ENCODE assay signal across 31 cellular contexts in genomic region chrX:153775293-153775595, GRCh38. TPM values are rescaled to one million over a fixed set of nuclear protein-coding genes. Genes with fewer than 3 reads are reported as not detected.
"Had no signal": no experiment of that assay in that cellular context is flagged by ENCODE, and none has a peak within 500 bp of the region (broad histone marks: within the 10 kb centered on the region; RNA-seq: fewer than 3 reads in every experiment).

No MANE protein-coding gene starts in this region.

- H3K36me3 Mint-ChIP-seq: activated naive CD4-positive, alpha-beta T cell treated with anti-CD3 and anti-CD28 coated beads, Interleukin-2, amount 10 ng/mL, durations not matched to agents 7 days and 5 days; stimulated activated memory B cell treated with anti-CD40 and anti-IgM and Interleukin-4, amounts not matched to agents 10 μg/mL and 1 μg/mL and 100 μg/mL, for 72 hours; type B pancreatic cell had no signal

- H3K27ac ChIP-seq: heart left ventricle, ovary, sigmoid colon, uterus had no signal

- H3K36me3 ChIP-seq: heart left ventricle, ovary, uterus had no signal

- H3K4me1 ChIP-seq: uterus had no signal

- H3K4me3 ChIP-seq: heart left ventricle, lung, mucosa of descending colon, ovary, sigmoid colon, uterus had no signal

- H3K4me1 Mint-ChIP-seq: activated naive CD4-positive, alpha-beta T cell treated with anti-CD3 and anti-CD28 coated beads, Interleukin-2, amount 10 ng/mL, durations not matched to agents 7 days and 5 days; endodermal cell had no signal

- H3K9me3 Mint-ChIP-seq: activated naive CD4-positive, alpha-beta T cell treated with anti-CD3 and anti-CD28 coated beads, Interleukin-2, amount 10 ng/mL, durations not matched to agents 7 days and 5 days; dendritic cell treated with granulocyte-macrophage colony-stimulating factor and Interleukin-4, amounts not matched to agents 40 ng/mL and 50 ng/mL, for 4 days; stimulated activated memory B cell treated with anti-CD40 and anti-IgM and Interleukin-4, amounts not matched to agents 10 μg/mL and 1 μg/mL and 100 μg/mL, for 72 hours; stimulated activated naive CD8-positive, alpha-beta T cell treated with anti-CD3 and anti-CD28 coated beads, Interleukin-15, amount 100 ng/mL, for 72 hours; T-helper 2 cell treated with Interferon-gamma antibody and Interleukin-4, amounts not matched to agents 5 μg/mL and 100 μg/mL, for 36 hours; type B pancreatic cell had no signal

- H3K27ac Mint-ChIP-seq: activated naive CD4-positive, alpha-beta T cell treated with anti-CD3 and anti-CD28 coated beads, Interleukin-2, amount 10 ng/mL, durations not matched to agents 7 days and 5 days; dendritic cell treated with granulocyte-macrophage colony-stimulating factor and Interleukin-4, amounts not matched to agents 40 ng/mL and 50 ng/mL, for 4 days; endodermal cell; progenitor cell of endocrine pancreas; stimulated activated memory B cell treated with anti-CD40 and anti-IgM and Interleukin-4, amounts not matched to agents 10 μg/mL and 1 μg/mL and 100 μg/mL, for 72 hours; stimulated activated naive CD8-positive, alpha-beta T cell treated with anti-CD3 and anti-CD28 coated beads, Interleukin-15, amount 100 ng/mL, for 72 hours; T-helper 2 cell treated with Interferon-gamma antibody and Interleukin-4, amounts not matched to agents 5 μg/mL and 100 μg/mL, for 36 hours; type B pancreatic cell had no signal

- H3K27me3 Mint-ChIP-seq: progenitor cell of endocrine pancreas, type B pancreatic cell had no signal

- H3K27me3 ChIP-seq: ovary, uterus had no signal

- H3K9me3 ChIP-seq: heart left ventricle, mucosa of descending colon, ovary, sigmoid colon, uterus had no signal

- DNase-seq: activated CD4-positive, alpha-beta T cell treated with anti-CD3 and anti-CD28 coated beads for 4 hours; activated CD4-positive, alpha-beta T cell treated with anti-CD3 and anti-CD28 coated beads, Interleukin-2, amount 50 U/mL, for 48 hours; activated CD4-positive, CD25-positive, alpha-beta regulatory T cell; activated CD8-positive, alpha-beta memory T cell treated with anti-CD3 and anti-CD28 coated beads for 24 hours; activated gamma-delta T cell; amygdala; central memory CD4-positive, alpha-beta T cell; endodermal cell; foreskin fibroblast; small intestine; stimulated activated CD4-positive, alpha-beta T cell treated with anti-CD3 and anti-CD28 coated beads, Interleukin-1b, Interleukin-23, amount 100 ng/mL, for 48 hours; stimulated activated CD4-positive, alpha-beta T cell treated with anti-CD3 and anti-CD28 coated beads, Interleukin-4, amount 100 ng/mL, for 4 hours; stimulated activated CD8-positive, alpha-beta memory T cell treated with anti-CD3 and anti-CD28 coated beads, Interleukin-4, amount 100 ng/mL, for 48 hours; substantia nigra; T-helper 1 cell; uterus had no signal

- ATAC-seq: esophagus mucosa; heart left ventricle; left colon; mucosa of descending colon; stimulated activated memory B cell treated with anti-CD40 and anti-IgM and Interleukin-4, amounts not matched to agents 10 μg/mL and 1 μg/mL and 100 μg/mL, for 72 hours; stimulated activated naive CD8-positive, alpha-beta T cell treated with anti-CD3 and anti-CD28 coated beads, Interleukin-15, amount 100 ng/mL, for 72 hours had no signal

- H3K4me3 Mint-ChIP-seq: activated naive CD4-positive, alpha-beta T cell treated with anti-CD3 and anti-CD28 coated beads, Interleukin-2, amount 10 ng/mL, durations not matched to agents 7 days and 5 days; dendritic cell treated with granulocyte-macrophage colony-stimulating factor and Interleukin-4, amounts not matched to agents 40 ng/mL and 50 ng/mL, for 4 days; endodermal cell; stimulated activated memory B cell treated with anti-CD40 and anti-IgM and Interleukin-4, amounts not matched to agents 10 μg/mL and 1 μg/mL and 100 μg/mL, for 72 hours; stimulated activated naive CD8-positive, alpha-beta T cell treated with anti-CD3 and anti-CD28 coated beads, Interleukin-15, amount 100 ng/mL, for 72 hours; T-helper 2 cell treated with Interferon-gamma antibody and Interleukin-4, amounts not matched to agents 5 μg/mL and 100 μg/mL, for 36 hours; type B pancreatic cell had no signal

RNA-seq across cellular contexts. Expression of gene SRPK3, which starts 5.6 kb away (rescaled TPM):
- total RNA-seq: endodermal cell, progenitor cell of endocrine pancreas had no signal
- polyA plus RNA-seq: neural cell had no signal
